13 cellular contexts compared by ENCODE assay signal in the genomic region with DNA sequence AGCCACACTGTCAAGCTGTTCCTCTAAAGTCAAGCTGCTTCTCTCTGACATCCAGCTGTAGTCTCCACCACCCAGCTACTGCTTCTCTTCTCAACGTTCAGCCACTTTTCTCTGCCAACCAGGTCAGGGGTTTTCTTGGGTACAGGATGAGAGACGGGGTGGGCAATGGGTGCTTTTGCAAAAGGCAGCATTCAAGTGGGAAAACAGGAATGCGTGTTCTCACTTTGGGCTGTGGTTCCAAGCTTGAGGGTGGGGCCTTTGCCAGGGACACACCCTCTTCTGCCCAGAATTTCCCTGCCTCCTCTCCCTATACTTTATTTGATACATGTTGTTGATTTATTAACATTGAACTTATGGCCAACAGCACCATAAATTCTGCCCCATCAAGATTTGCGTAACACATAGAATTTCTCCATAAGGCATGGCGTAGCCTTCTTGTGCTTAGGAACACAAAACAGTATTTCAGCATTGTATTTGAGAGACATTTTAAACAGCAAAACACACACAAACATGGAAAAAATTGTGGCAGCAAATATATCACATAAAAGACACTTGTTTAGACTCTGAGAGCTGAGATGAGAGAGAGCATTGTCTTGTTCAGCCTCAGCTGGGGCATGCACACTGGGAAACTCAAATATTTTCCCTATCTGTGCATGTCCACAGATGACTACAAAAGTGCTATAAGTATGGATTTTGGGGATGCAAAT.
"Had no signal": no experiment of that assay in that cellular context is flagged by ENCODE, and none has a peak within 500 bp of the region (broad histone marks: within the 10 kb centered on the region; RNA-seq: fewer than 3 reads in every experiment).

No MANE protein-coding gene starts in this region.

- ATAC-seq: activated CD4-positive, alpha-beta T cell treated with anti-CD3 and anti-CD28 coated beads for 36 hours; activated CD8-positive, alpha-beta memory T cell treated with anti-CD3 and anti-CD28 coated beads, Interleukin-2, amount 10 ng/mL, durations not matched to agents 7 days and 5 days; gastrocnemius medialis; heart right ventricle; left cardiac atrium; stimulated activated naive CD8-positive, alpha-beta T cell treated with anti-CD3 and anti-CD28 coated beads, Interleukin-15, Interleukin-2, amounts not matched to agents 100 U/mL and 50 U/mL, for 24 hours; WTC11 had no signal

- DNase-seq: activated CD4-positive, alpha-beta memory T cell treated with anti-CD3 and anti-CD28 coated beads for 36 hours; activated CD4-positive, alpha-beta T cell treated with anti-CD3 and anti-CD28 coated beads for 36 hours; activated CD8-positive, alpha-beta memory T cell treated with anti-CD3 and anti-CD28 coated beads, Interleukin-2, amount 10 ng/mL, durations not matched to agents 7 days and 5 days; erythroblast; gastrocnemius medialis; heart right ventricle; immature natural killer cell; left cardiac atrium; stimulated activated CD4-positive, alpha-beta T cell treated with anti-CD3 and anti-CD28 coated beads, Interleukin-12 subunit alpha, Interleukin-12 subunit beta, amount 100 ng/mL, for 4 hours; stimulated activated CD4-positive, alpha-beta T cell treated with anti-CD3 and anti-CD28 coated beads, Interleukin-1b, Interleukin-23, amount 100 ng/mL, for 48 hours; stimulated activated naive CD8-positive, alpha-beta T cell treated with anti-CD3 and anti-CD28 coated beads, Interleukin-15, Interleukin-2, amounts not matched to agents 100 U/mL and 50 U/mL, for 24 hours; trophoblast cell had no signal
